In genomic region chr9:112489039-112489546, GRCh38 we compare ENCODE assay signal across 12 cellular contexts. TPM values are rescaled to one million over a fixed set of nuclear protein-coding genes. Genes with fewer than 3 reads are reported as not detected.
DNase-seq lines count a peak whose midpoint lies in the region; ATAC-seq and TF ChIP-seq lines count a peak whose summit lies in the region.
"Had no signal": no experiment of that assay in that cellular context is flagged by ENCODE, and none has a peak within 500 bp of the region (broad histone marks: within the 10 kb centered on the region; RNA-seq: fewer than 3 reads in every experiment).

No MANE protein-coding gene starts in this region.

- peaks cover 25% of the 10 kb centered on the region for H3K4me1 ChIP-seq in cardiac muscle cell (ENCODE audit: low read depth)
- peaks cover 0 to 30% (median 12%) of the 10 kb centered on the region in 9 donors for H3K4me1 ChIP-seq in heart right ventricle
- peaks cover 16% of the 10 kb centered on the region; the same call in 1 of the 2 replicates for H3K4me1 ChIP-seq in Panc1 (ENCODE audit: control insufficient read depth, insufficient read depth, low read length)

- 43 to 54% methylated on average over 5 of the region's 5 CpGs for WGBS in heart right ventricle, 2 donors

- no peaks in the 10 kb centered on the region for H3K9me3 ChIP-seq in cardiac muscle cell (ENCODE audit: low read depth)
- peaks cover 0 to 17% (median 7%) of the 10 kb centered on the region in 11 donors for H3K9me3 ChIP-seq in heart right ventricle
- H3K9me3 ChIP-seq in Panc1 (ENCODE audit: control insufficient read depth, insufficient read depth, low read depth, low read length), result peaks cover 7% of the 10 kb centered on the region; the same call in 1 of the 2 replicates

- peak overlapping the region; percentile 98 for H3K4me3 Mint-ChIP-seq in glutamatergic neuron (ENCODE audit: unreplicated experiment)
- no peak overlapping the region for H3K4me3 Mint-ChIP-seq in activated CD8-positive, alpha-beta memory T cell treated with anti-CD3 and anti-CD28 coated beads, Interleukin-2, amount 10 ng/mL, durations not matched to agents 7 days and 5 days

- POLR2A ChIA-PET in Panc1 (lab: Charles Lee), result no interaction called here

- ATAC-seq in heart right ventricle (no peak), Panc1 (no peak), GM19467 (IDR thresholded peaks at IDR 0.05; ENCODE audit: unreplicated experiment) (no peak)
- no peak for ATAC-seq in activated CD8-positive, alpha-beta memory T cell treated with anti-CD3 and anti-CD28 coated beads, Interleukin-2, amount 10 ng/mL, durations not matched to agents 7 days and 5 days

- intact Hi-C loops in heart right ventricle (cut with DNase I) (loop anchor here in 2 of 10 donors (5.0 to 10.0 kb wide), 2 partner anchors 216 to 218 kb away; no protein-coding TSS in a partner anchor), Panc1 (cut with micrococcal nuclease; ENCODE audit: unreplicated experiment) (loop anchor here (10.0 kb wide), 2 partner anchors 216 to 306 kb away; no protein-coding TSS in a partner anchor)

- TF ChIP-seq CTCF in cardiac muscle cell (IDR thresholded peaks at IDR 0.05; ENCODE audit: low read depth, low read length) (no peak), heart right ventricle (IDR thresholded peaks at IDR 0.05) (no peak), Panc1 (IDR thresholded peaks at IDR 0.05) (no peak), glutamatergic neuron (IDR thresholded peaks at IDR 0.05; ENCODE audit: partially characterized antibody, unreplicated experiment) (no peak), GM13976 (IDR thresholded peaks at IDR 0.05; ENCODE audit: borderline replicate concordance, control extremely low read depth, extremely low read depth, insufficient read depth, missing control alignments) (no peak)

- peaks cover 8% of the 10 kb centered on the region for H3K27me3 Mint-ChIP-seq in glutamatergic neuron (ENCODE audit: unreplicated experiment)
- H3K27me3 Mint-ChIP-seq in activated CD8-positive, alpha-beta memory T cell treated with anti-CD3 and anti-CD28 coated beads, Interleukin-2, amount 10 ng/mL, durations not matched to agents 7 days and 5 days, result no peaks in the 10 kb centered on the region
- H3K27me3 Mint-ChIP-seq: IgD-negative memory B cell had no signal

- peaks cover 28% of the 10 kb centered on the region for H3K4me1 Mint-ChIP-seq in glutamatergic neuron (ENCODE audit: low read depth, unreplicated experiment)
- peaks cover 30% of the 10 kb centered on the region for H3K4me1 Mint-ChIP-seq in activated CD8-positive, alpha-beta memory T cell treated with anti-CD3 and anti-CD28 coated beads, Interleukin-2, amount 10 ng/mL, durations not matched to agents 7 days and 5 days

- in situ Hi-C loops in Panc1 (cut with HindIII; ENCODE audit: low pct_unique_long_range_greater_than_20kb, low sequenced_read_pairs) (no loop called here), GM13976 (cut with MboI; ENCODE audit: low sequenced_read_pairs, unreplicated experiment) (no loop called here)

- DNase-seq in cardiac muscle cell (ENCODE audit: low read depth in 1 of 2, low spot score in 1 of 2) (peak in 1 of 2 donors; percentile 58), heart right ventricle (no peak), Panc1 (ENCODE audit: low read depth, low spot score) (no peak), glutamatergic neuron (no peak), GM13976 (ENCODE audit: low spot score) (no peak)
- no peak for DNase-seq in activated CD8-positive, alpha-beta memory T cell treated with anti-CD3 and anti-CD28 coated beads, Interleukin-2, amount 10 ng/mL, durations not matched to agents 7 days and 5 days
- DNase-seq: activated CD8-positive, alpha-beta memory T cell treated with anti-CD3 and anti-CD28 coated beads, Interleukin-2, amount 50 U/mL, for 4 hours; kidney glomerular epithelial cell had no signal

- H3K4me3 ChIP-seq in cardiac muscle cell, result peak overlapping the region; percentile 100
- peak overlapping the region in 1 of 10 donors; percentile 6 for H3K4me3 ChIP-seq in heart right ventricle
- no peak overlapping the region for H3K4me3 ChIP-seq in Panc1 (ENCODE audit: low read depth in 2 of 2, low read length in 2 of 2)

- CTCF ChIA-PET in Panc1 (lab: Charles Lee), result no interaction called here
- CTCF ChIA-PET in activated CD8-positive, alpha-beta memory T cell treated with anti-CD3 and anti-CD28 coated beads, Interleukin-2, amount 10 ng/mL, durations not matched to agents 7 days and 5 days (lab: Charles Lee), result interaction anchor here (0.7 to 2.9 kb wide), 2 partner anchors 45 to 1134 kb away, joined by 4 to 12 read pairs; no protein-coding TSS in a partner anchor

- H3K27me3 ChIP-seq in cardiac muscle cell (no peaks in the 10 kb centered on the region), heart right ventricle (peaks cover 0 to 12% (median 0%) of the 10 kb centered on the region in 7 donors), Panc1 (ENCODE audit: control insufficient read depth, insufficient read depth, low read length) (no peaks in the 10 kb centered on the region)

- H3K9me3 Mint-ChIP-seq in glutamatergic neuron (ENCODE audit: unreplicated experiment), result peaks cover 17% of the 10 kb centered on the region
- peaks cover 6% of the 10 kb centered on the region for H3K9me3 Mint-ChIP-seq in activated CD8-positive, alpha-beta memory T cell treated with anti-CD3 and anti-CD28 coated beads, Interleukin-2, amount 10 ng/mL, durations not matched to agents 7 days and 5 days (ENCODE audit: low read depth)

- peak overlapping the region; percentile 47 for H3K27ac ChIP-seq in cardiac muscle cell
- peak overlapping the region in 3 of 10 donors; percentile 3 to 27 (median 7) for H3K27ac ChIP-seq in heart right ventricle
- 0 out of 2 replicates have a peak overlapping the region, but pooled peaks have one; percentile 48 for H3K27ac ChIP-seq in Panc1 (ENCODE audit: low read length)
- H3K27ac ChIP-seq in temporal lobe (ENCODE audit: low read depth, low read length), result peak overlapping the region; percentile 67

- H3K36me3 Mint-ChIP-seq in glutamatergic neuron (ENCODE audit: unreplicated experiment), result peaks cover 10% of the 10 kb centered on the region
- peaks cover 25% of the 10 kb centered on the region for H3K36me3 Mint-ChIP-seq in activated CD8-positive, alpha-beta memory T cell treated with anti-CD3 and anti-CD28 coated beads, Interleukin-2, amount 10 ng/mL, durations not matched to agents 7 days and 5 days
- H3K36me3 Mint-ChIP-seq: IgD-negative memory B cell had no signal

- no peaks in the 10 kb centered on the region for H3K36me3 ChIP-seq in cardiac muscle cell
- peaks cover 0 to 14% (median 0%) of the 10 kb centered on the region in 9 donors for H3K36me3 ChIP-seq in heart right ventricle
- H3K36me3 ChIP-seq in Panc1 (ENCODE audit: control insufficient read depth, insufficient read depth, low read length), result no peaks in the 10 kb centered on the region; the same call in 1 of the 2 replicates

- BruUV-seq in Panc1 (replicated peaks; lab: Mats Ljungman, UMichigan), result no TSS peak

- peak overlapping the region; percentile 71 for H3K27ac Mint-ChIP-seq in glutamatergic neuron (ENCODE audit: unreplicated experiment)
- no peak overlapping the region for H3K27ac Mint-ChIP-seq in activated CD8-positive, alpha-beta memory T cell treated with anti-CD3 and anti-CD28 coated beads, Interleukin-2, amount 10 ng/mL, durations not matched to agents 7 days and 5 days
- H3K27ac Mint-ChIP-seq: IgD-negative memory B cell; T-helper 2 cell treated with Interferon-gamma antibody and Interleukin-4, amounts not matched to agents 5 μg/mL and 100 μg/mL, for 36 hours had no signal

RNA-seq across cellular contexts. Expression of gene KIAA1958, which starts 2.5 kb away (rescaled TPM):
- total RNA-seq in cardiac muscle cell, result 10.9 and 20.1 TPM in 2 replicates
- polyA plus RNA-seq in cardiac muscle cell, result 9.9 and 16.6 TPM in 2 replicates
- 1 to 10 TPM; 3.0 to 7.7 (median 6.6) TPM for total RNA-seq in heart right ventricle
- polyA plus RNA-seq in heart right ventricle, result 1 to 10 TPM in 1 of 2 donors, under 1 TPM in 1; 0.59 to 1.2 TPM
- 10.4 TPM for total RNA-seq in Panc1 (2021; ENCODE audit: unreplicated experiment)
- 4.1 TPM for polyA plus RNA-seq in Panc1 (2012; ENCODE audit: insufficient read length)
- total RNA-seq in glutamatergic neuron (ENCODE audit: unreplicated experiment), result 48.6 TPM
- total RNA-seq in temporal lobe, result 15.2 TPM
- 10 to 100 TPM in 1 of 2 experiments, 1 to 10 TPM in 1; 7.1 to 11.6 TPM for total RNA-seq in activated CD8-positive, alpha-beta memory T cell treated with anti-CD3 and anti-CD28 coated beads, Interleukin-2, amount 10 ng/mL, durations not matched to agents 7 days and 5 days
